ENCODE assay signal across 16 cellular contexts in the genomic region with DNA sequence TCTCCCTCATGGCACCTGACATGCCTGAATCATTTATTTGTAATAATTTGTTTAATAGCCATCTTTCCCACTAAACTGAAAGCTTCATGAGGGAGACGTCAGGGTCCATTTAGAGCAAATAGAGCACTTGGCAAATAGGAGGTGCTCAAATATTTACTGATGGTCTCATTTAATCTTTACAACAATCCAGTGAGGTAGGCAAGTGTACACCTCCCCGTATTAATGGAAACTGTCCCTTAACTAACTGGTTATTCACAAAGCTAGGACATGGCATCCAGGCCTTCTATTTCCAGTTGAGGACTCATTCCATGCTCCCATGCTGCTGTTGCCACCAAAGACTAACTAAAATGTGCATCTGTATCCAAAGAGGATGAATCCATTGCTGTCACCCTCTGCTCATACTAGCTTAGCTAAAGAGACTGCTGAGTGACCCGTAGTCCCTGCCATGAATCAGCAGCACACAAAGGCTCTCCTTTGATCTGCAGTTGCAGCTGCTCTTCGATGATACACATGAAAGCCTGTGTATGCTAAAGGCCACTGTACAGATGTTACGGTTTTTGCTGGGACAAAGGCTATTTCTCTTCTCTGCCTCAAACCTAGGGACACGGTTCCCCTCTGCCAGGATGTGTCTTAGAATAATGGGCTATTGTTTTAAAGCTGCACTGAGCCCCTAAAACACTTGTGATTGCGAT.
A peak's percentile ranks its signal among the peaks of the same experiment; 100 is the strongest.
DNase-seq lines count a peak whose midpoint lies in the region; ATAC-seq and FAIRE-seq lines count a peak whose summit lies in the region.
"Had no signal": no experiment of that assay in that cellular context is flagged by ENCODE, and none has a peak within 500 bp of the region (broad histone marks: within the 10 kb centered on the region; RNA-seq: fewer than 3 reads in every experiment).

No MANE protein-coding gene starts in this region.

- no peaks in the 10 kb centered on the region for H3K9me3 ChIP-seq in small intestine (ENCODE audit: control insufficient read depth, low read depth)
- H3K9me3 ChIP-seq: tibial nerve had no signal

- H3K27ac ChIP-seq in small intestine (ENCODE audit: low read depth in 1 of 2, low read length in 1 of 2), result no peak overlapping the region
- H3K27ac ChIP-seq: coronary artery, skin epidermis had no signal

- 26 to 64% (median 44%) methylated on average over 7 of the region's 7 CpGs for WGBS in small intestine, 3 donors

- H3K27me3 ChIP-seq in small intestine (ENCODE audit: control insufficient read depth in 2 of 2, insufficient read depth in 2 of 2, low read length in 2 of 2), result no peaks in the 10 kb centered on the region
- H3K27me3 ChIP-seq: tibial nerve had no signal

- H3K36me3 ChIP-seq in small intestine (ENCODE audit: control insufficient read depth in 2 of 2, insufficient read depth in 2 of 2, low read length in 2 of 2), result peaks cover 3 to 7% of the 10 kb centered on the region in 2 donors

- no peaks in the 10 kb centered on the region for H3K4me1 ChIP-seq in small intestine (ENCODE audit: control insufficient read depth in 2 of 2, insufficient read depth in 1 of 2, low read depth in 1 of 2, low read length in 1 of 2)

- DNase-seq in NCI-H2227 (lab: John Stamatoyannopoulos, UW; ENCODE audit: unreplicated experiment) (peak; percentile 1), NCI-H2227 treated with DMSO at 0.1 percent for 48 hours (lab: John Stamatoyannopoulos, UW) (no peak), SW480 (ENCODE audit: low spot score) (peak; percentile 96), islet precursor cell (peak; percentile 67), small intestine (peak; percentile 41)
- DNase-seq: 8988T; activated CD8-positive, alpha-beta memory T cell treated with anti-CD3 and anti-CD28 coated beads, Interleukin-2, amount 50 U/mL, for 4 hours; Calu3; NCI-H2171 treated with DMSO at 0.1 percent for 48 hours had no signal

- no peak overlapping the region for H3K4me3 ChIP-seq in small intestine (ENCODE audit: low read depth in 1 of 2, low read length in 2 of 2)
- H3K4me3 ChIP-seq: coronary artery, skin epidermis, tibial nerve had no signal

- ATAC-seq in GM19397 (IDR thresholded peaks at IDR 0.05; ENCODE audit: unreplicated experiment), result no peak
- no peak for ATAC-seq in GM18861 (IDR thresholded peaks at IDR 0.05; ENCODE audit: unreplicated experiment)
- ATAC-seq in HG03460 (IDR thresholded peaks at IDR 0.05; ENCODE audit: unreplicated experiment), result no peak

- FAIRE-seq in small intestine (lab: Jason Lieb, UNC), result no peak
- FAIRE-seq: islet of Langerhans had no signal
